1 cellular context compared by ENCODE assay signal in the genomic region with DNA sequence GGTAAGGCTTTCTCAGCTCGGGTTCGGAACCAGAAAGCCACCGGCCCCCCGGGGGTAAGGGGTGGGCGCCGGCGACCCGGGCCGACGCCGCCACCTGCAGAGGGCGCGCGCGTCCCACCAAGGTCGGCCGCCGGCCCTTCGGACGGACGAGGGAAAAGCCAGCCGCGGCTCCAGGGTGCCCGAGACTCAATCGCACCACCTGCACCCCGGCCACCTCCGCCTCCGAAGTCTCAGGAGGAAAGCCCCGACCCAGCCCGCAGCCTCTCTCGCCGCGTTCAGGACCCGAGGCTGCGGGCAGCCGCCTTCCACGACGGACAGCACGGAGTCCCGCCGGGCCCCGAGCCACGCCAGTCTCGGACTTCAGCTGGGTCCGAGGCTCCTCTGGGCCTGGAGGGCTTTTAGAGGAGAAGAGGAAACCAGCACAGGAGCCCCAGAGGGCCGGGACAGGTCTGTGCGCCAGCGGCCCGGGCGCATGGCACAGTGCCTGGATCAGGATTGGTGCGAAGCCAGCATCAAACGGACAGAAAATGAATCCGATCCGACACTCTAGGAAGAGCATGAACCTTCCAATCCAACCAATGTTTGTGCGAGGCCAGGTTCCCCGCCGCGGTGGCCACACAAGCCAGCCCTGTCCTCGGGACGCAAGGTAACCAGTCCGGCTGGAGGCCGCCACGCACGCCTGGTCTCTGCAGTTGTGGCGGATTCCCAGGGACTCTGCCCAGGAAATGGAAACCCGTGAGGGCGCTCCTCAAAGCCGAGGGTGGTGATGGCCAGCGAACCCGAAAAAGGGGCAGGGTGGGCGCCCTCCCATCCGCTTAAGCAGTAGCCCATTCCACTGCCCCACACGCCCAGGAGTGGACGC.
TF ChIP-seq lines count a peak whose summit lies in the region.

No MANE protein-coding gene starts in this region.

TF ChIP-seq in HCT116, 20 proteins besides CTCF, POLR2A, EP300 and RAD21:
- no peak for TF ChIP-seq EZH2 (IDR thresholded peaks at IDR 0.05)
- no peak for TF ChIP-seq ZFX (IDR thresholded peaks at IDR 0.05)
- no peak for TF ChIP-seq EZH2phosphoT487 (IDR thresholded peaks at IDR 0.05; ENCODE audit: borderline replicate concordance)
- no peak for TF ChIP-seq SIN3A (IDR thresholded peaks at IDR 0.05; ENCODE audit: low read depth)
- TF ChIP-seq, protein P1, sequence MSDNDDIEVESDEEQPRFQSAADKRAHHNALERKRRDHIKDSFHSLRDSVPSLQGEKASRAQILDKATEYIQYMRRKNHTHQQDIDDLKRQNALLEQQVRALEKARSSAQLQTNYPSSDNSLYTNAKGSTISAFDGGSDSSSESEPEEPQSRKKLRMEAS (IDR thresholded peaks at IDR 0.05): no peak
- no peak for TF ChIP-seq FOSL1 (IDR thresholded peaks at IDR 0.05; ENCODE audit: low read depth)
- no peak for TF ChIP-seq SP1 (IDR thresholded peaks at IDR 0.05; ENCODE audit: low read depth)
- no peak for TF ChIP-seq CEBPB (IDR thresholded peaks at IDR 0.05; ENCODE audit: low read depth)
